Comparison of ENCODE assay signal across 8 cellular contexts in the genomic region with DNA sequence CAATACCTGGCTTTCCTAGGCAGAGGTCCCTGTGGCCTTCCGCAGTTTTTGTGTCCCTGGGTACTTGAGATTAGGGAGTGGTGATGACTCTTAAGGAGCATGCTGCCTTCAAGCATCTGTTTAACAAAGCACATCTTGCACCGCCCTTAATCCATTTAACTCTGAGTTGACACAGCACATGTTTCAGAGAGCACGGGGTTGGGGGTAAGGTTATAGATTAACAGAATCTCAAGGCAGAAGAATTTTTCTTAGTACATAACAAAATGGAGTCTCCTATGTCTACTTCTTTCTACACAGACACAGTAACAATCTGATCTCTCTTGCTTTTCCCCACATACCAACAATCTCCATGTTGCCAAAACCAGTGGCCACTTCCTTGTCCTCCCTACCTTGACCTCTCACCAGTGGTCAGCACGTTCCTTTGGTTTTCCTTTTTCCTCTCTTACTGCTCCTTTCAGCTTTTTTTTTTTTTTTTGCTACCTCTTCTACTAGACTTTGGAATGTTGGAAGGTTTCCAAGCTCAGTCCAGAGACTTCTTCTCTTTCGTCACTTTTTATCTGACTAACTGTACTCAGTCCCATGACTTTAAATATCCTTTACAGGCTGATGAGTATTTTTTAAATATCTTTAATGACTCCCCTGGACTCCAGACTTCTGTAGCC.
DNase-seq lines count a peak whose midpoint lies in the region; ATAC-seq, FAIRE-seq and TF ChIP-seq lines count a peak whose summit lies in the region.
"Not testable (repeated sequence)": the region's sequence is repeated elsewhere in the genome, so short reads cannot be mapped to it uniquely, and the experiment has no call there.

No MANE protein-coding gene starts in this region.

- POLR2A ChIA-PET in AG04450 (lab: Yijun Ruan, JAX): interaction anchor here (0.6 to 1.5 kb wide), 5 partner anchors 11 to 268 kb away, joined by 3 to 10 read pairs (median 3); no protein-coding TSS in a partner anchor

- H3K36me3 Mint-ChIP-seq in astrocyte (ENCODE audit: low read depth, unreplicated experiment): not testable (repeated sequence)

- H2AFZ ChIP-seq in astrocyte (ENCODE audit: low read depth, low read length): peak overlapping the region; percentile 41

- peak; percentile 19 to 85 for ATAC-seq in left cardiac atrium
- ATAC-seq in mucosa of descending colon: peak; percentile 31

- H4K20me1 ChIP-seq in astrocyte (ENCODE audit: insufficient read depth, low read length): not testable (repeated sequence)

- H3K36me3 ChIP-seq in astrocyte (ENCODE audit: insufficient read depth, low read length); mucosa of descending colon (ENCODE audit: low read depth): not testable (repeated sequence)

- H3K4me1 Mint-ChIP-seq in astrocyte (ENCODE audit: low read depth, unreplicated experiment): not testable (repeated sequence)

- DNase-seq in AG04450 (ENCODE audit: low read depth, low spot score) (peak; percentile 83), ELR (ENCODE audit: low read depth) (peak; percentile 90), LHCN-M2 (ENCODE audit: low read depth) (peak; percentile 90), astrocyte (ENCODE audit: low read depth) (peak; percentile 90), epithelial cell of proximal tubule (ENCODE audit: low read depth) (peak; percentile 94), skeletal muscle cell (ENCODE audit: low read depth) (peak; percentile 87)
- not testable (repeated sequence) for DNase-seq in left cardiac atrium, mucosa of descending colon

- not testable (repeated sequence) for H3K27ac ChIP-seq in AG04450 (ENCODE audit: low read depth, low read length)
- peak overlapping the region; percentile 70 for H3K27ac ChIP-seq in astrocyte (ENCODE audit: low read depth, low read length)

- not testable (repeated sequence) for H3K9me3 Mint-ChIP-seq in astrocyte (ENCODE audit: unreplicated experiment)

- H3K79me2 ChIP-seq in astrocyte (ENCODE audit: insufficient read depth, low read length): not testable (repeated sequence)

- H3K4me3 Mint-ChIP-seq in astrocyte (ENCODE audit: unreplicated experiment): not testable (repeated sequence)

- not testable (repeated sequence) for H3K27me3 ChIP-seq in AG04450 (ENCODE audit: control insufficient read depth, insufficient read depth, low read length); astrocyte (ENCODE audit: insufficient read depth, low read length)

- not testable (repeated sequence) for H3K9me3 ChIP-seq in AG04450 (ENCODE audit: control insufficient read depth, insufficient read depth, low read length); astrocyte (ENCODE audit: insufficient read depth, low read depth, low read length); mucosa of descending colon

- CTCF ChIA-PET in AG04450 (lab: Charles Lee): interaction anchor here (0.9 to 1.0 kb wide), 2 partner anchors 10 to 233 kb away, joined by 3 read pairs; no protein-coding TSS in a partner anchor

- H3K9ac ChIP-seq in astrocyte (ENCODE audit: low read length): not testable (repeated sequence)

- not testable (repeated sequence) for FAIRE-seq in astrocyte (lab: Jason Lieb, UNC)

- H3K4me3 ChIP-seq in AG04450 (ENCODE audit: low read depth, low read length); astrocyte (ENCODE audit: insufficient read depth, low read depth, low read length); epithelial cell of proximal tubule (ENCODE audit: low read depth, low read length); mucosa of descending colon; skeletal muscle cell (ENCODE audit: low read depth, low read length): not testable (repeated sequence)

- H3K4me1 ChIP-seq in astrocyte (ENCODE audit: insufficient read depth, low read length); mucosa of descending colon (ENCODE audit: low read depth): not testable (repeated sequence)

- intact Hi-C loops in left cardiac atrium (cut with DNase I); mucosa of descending colon (cut with DNase I, micrococcal nuclease): not testable (repeated sequence)

- H3K27ac Mint-ChIP-seq in astrocyte (ENCODE audit: unreplicated experiment): peak overlapping the region; percentile 96

- TF ChIP-seq CTCF in AG04450 (IDR thresholded peaks at IDR 0.05; ENCODE audit: low read depth, low read length); astrocyte (IDR thresholded peaks at IDR 0.05; ENCODE audit: insufficient read depth, low read depth, low read length); epithelial cell of proximal tubule (conservative IDR thresholded peaks at IDR 0.05; ENCODE audit: low read depth, low read length); mucosa of descending colon (IDR thresholded peaks at IDR 0.05): not testable (repeated sequence)

- H3K4me2 ChIP-seq in astrocyte (ENCODE audit: low read length): not testable (repeated sequence)

- H3K27me3 Mint-ChIP-seq in astrocyte (ENCODE audit: low read depth, unreplicated experiment): not testable (repeated sequence)
